ENCODE assay signal across 18 cellular contexts in the genomic region with DNA sequence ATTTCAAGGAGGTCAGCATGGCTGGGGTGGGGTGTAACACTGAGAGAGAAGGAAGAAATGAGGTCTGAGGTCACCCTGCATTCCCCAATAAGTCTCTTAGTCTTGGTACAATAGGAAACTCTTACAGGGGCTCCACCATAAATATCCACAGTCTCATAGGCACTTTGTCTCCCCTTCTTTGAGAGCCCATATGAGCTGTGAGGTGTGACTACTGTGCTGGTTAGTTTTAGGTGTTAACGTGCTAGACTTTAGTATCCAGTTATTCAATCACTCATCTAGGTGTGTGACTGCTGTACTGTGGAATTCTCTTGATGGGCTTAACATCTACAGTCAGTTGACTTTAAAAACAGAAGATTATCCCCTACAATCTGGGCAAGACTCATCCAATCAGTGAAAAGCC.
"Had no signal": no experiment of that assay in that cellular context is flagged by ENCODE, and none has a peak within 500 bp of the region (broad histone marks: within the 10 kb centered on the region; RNA-seq: fewer than 3 reads in every experiment).

No MANE protein-coding gene starts in this region.

- H3K9me3 Mint-ChIP-seq: activated CD4-positive, alpha-beta memory T cell treated with anti-CD3 and anti-CD28 coated beads for 36 hours; activated naive CD4-positive, alpha-beta T cell treated with anti-CD3 and anti-CD28 coated beads, Interleukin-2, amount 10 ng/mL, durations not matched to agents 7 days and 5 days had no signal

- H3K4me1 ChIP-seq: gastrocnemius medialis had no signal

- H3K4me1 Mint-ChIP-seq: activated naive CD4-positive, alpha-beta T cell treated with anti-CD3 and anti-CD28 coated beads, Interleukin-2, amount 10 ng/mL, durations not matched to agents 7 days and 5 days; immature natural killer cell; T-helper 17 cell had no signal

- H3K27me3 Mint-ChIP-seq: activated CD4-positive, alpha-beta memory T cell treated with anti-CD3 and anti-CD28 coated beads for 36 hours; activated naive CD4-positive, alpha-beta T cell treated with anti-CD3 and anti-CD28 coated beads, Interleukin-2, amount 10 ng/mL, durations not matched to agents 7 days and 5 days had no signal

- H3K27me3 ChIP-seq: brain microvascular endothelial cell, gastrocnemius medialis, tibial artery had no signal

- H3K4me3 Mint-ChIP-seq: activated CD4-positive, alpha-beta memory T cell treated with anti-CD3 and anti-CD28 coated beads for 36 hours; activated CD8-positive, alpha-beta memory T cell treated with anti-CD3 and anti-CD28 coated beads, Interleukin-2, amount 10 ng/mL, durations not matched to agents 7 days and 5 days; activated naive CD4-positive, alpha-beta T cell treated with anti-CD3 and anti-CD28 coated beads, Interleukin-2, amount 10 ng/mL, durations not matched to agents 7 days and 5 days; activated naive CD8-positive, alpha-beta T cell treated with anti-CD3 and anti-CD28 coated beads, Interleukin-2, amount 50 U/mL, for 24 hours; immature natural killer cell; T-helper 17 cell had no signal

- H3K4me3 ChIP-seq: coronary artery, gastrocnemius medialis, lower lobe of right lung, tibial artery had no signal

- H3K36me3 ChIP-seq: brain microvascular endothelial cell, gastrocnemius medialis, lower lobe of right lung, tibial artery had no signal

- H3K27ac Mint-ChIP-seq: activated CD4-positive, alpha-beta memory T cell treated with anti-CD3 and anti-CD28 coated beads for 36 hours; activated naive CD4-positive, alpha-beta T cell treated with anti-CD3 and anti-CD28 coated beads, Interleukin-2, amount 10 ng/mL, durations not matched to agents 7 days and 5 days; activated naive CD8-positive, alpha-beta T cell treated with anti-CD3 and anti-CD28 coated beads, Interleukin-2, amount 50 U/mL, for 24 hours; immature natural killer cell; T-helper 17 cell had no signal

- DNase-seq: activated CD4-positive, alpha-beta T cell treated with anti-CD3 and anti-CD28 coated beads for 4 hours; activated naive CD4-positive, alpha-beta T cell treated with anti-CD3 and anti-CD28 coated beads, Interleukin-2, amount 10 ng/mL, durations not matched to agents 7 days and 5 days; activated naive CD8-positive, alpha-beta T cell treated with anti-CD3 and anti-CD28 coated beads, Interleukin-2, amount 50 U/mL, for 24 hours; anterior cingulate cortex; central memory CD4-positive, alpha-beta T cell; effector CD4-positive, alpha-beta T cell; gastrocnemius medialis; head of caudate nucleus; immature natural killer cell; lower lobe of right lung; stimulated activated CD4-positive, alpha-beta T cell treated with anti-CD3 and anti-CD28 coated beads, Interleukin-1b, Interleukin-23, amount 100 ng/mL, for 48 hours; stimulated activated naive CD4-positive, alpha-beta T cell treated with Interleukin-2 at 50 U/mL for 16 hours; T-helper 17 cell; tibial artery had no signal

- H3K9me3 ChIP-seq: gastrocnemius medialis, lower lobe of right lung, tibial artery had no signal

- H3K27ac ChIP-seq: coronary artery, gastrocnemius medialis, lower lobe of right lung, tibial artery had no signal

- H3K36me3 Mint-ChIP-seq: activated CD4-positive, alpha-beta memory T cell treated with anti-CD3 and anti-CD28 coated beads for 36 hours; activated CD8-positive, alpha-beta memory T cell treated with anti-CD3 and anti-CD28 coated beads, Interleukin-2, amount 10 ng/mL, durations not matched to agents 7 days and 5 days; activated naive CD4-positive, alpha-beta T cell treated with anti-CD3 and anti-CD28 coated beads, Interleukin-2, amount 10 ng/mL, durations not matched to agents 7 days and 5 days; immature natural killer cell had no signal
